In the genomic region with DNA sequence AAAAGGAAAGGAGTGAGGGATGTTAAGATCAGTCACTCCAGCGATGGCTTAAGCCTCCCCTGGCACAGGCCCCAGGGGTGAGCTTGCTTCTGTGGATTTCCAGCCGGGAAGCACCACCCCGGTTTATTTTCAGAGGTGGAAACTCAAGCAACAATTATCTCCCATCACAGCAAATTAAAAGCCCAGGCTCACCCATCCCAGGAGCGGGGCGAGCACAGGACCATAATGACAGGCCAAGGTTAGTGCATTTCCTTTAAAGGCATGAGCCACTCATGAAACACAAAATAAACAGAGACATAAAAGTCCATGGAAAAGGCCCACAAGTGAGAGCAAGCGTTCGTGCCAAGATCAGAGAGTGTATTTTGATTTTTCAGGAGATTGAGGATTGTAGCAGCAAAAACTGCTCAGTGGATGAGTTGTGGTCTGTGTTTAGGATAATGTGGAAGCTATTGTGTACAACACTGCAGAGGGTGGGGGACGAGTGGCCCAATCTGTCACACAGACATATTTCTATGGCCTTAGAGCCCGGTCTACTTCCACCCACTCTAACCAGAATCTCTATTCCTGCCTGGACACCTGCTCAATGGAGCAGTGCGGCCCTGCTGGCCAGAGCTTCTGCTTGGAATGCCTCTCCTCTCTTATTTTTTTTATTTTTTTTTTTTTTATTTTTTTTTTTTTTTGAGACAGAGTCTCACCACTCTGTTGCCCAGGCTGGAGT, we compare ENCODE assay signal across 12 cellular contexts.
DNase-seq lines count a peak whose midpoint lies in the region; FAIRE-seq and TF ChIP-seq lines count a peak whose summit lies in the region.
"Had no signal": no experiment of that assay in that cellular context is flagged by ENCODE, and none has a peak within 500 bp of the region (broad histone marks: within the 10 kb centered on the region; RNA-seq: fewer than 3 reads in every experiment).

No MANE protein-coding gene starts in this region.

- no peaks in the 10 kb centered on the region for H3K27me3 ChIP-seq in colonic mucosa
- H3K27me3 ChIP-seq in prostate gland (replicated peaks; ENCODE audit: insufficient read depth) = no peaks in the 10 kb centered on the region
- H3K27me3 ChIP-seq: BLaER1 treated with 17β-estradiol and CSF1 and Interleukin-3, amounts not matched to agents 10 nM and 100 nM had no signal

- peaks cover 5 to 9% (median 7%) of the 10 kb centered on the region in 3 donors for H3K36me3 Mint-ChIP-seq in immature natural killer cell

- H3K4me3 Mint-ChIP-seq in immature natural killer cell = no peak overlapping the region
- H3K4me3 Mint-ChIP-seq: endodermal cell had no signal

- H3K4me1 ChIP-seq in colonic mucosa = no peaks in the 10 kb centered on the region
- H3K4me1 ChIP-seq in prostate gland (replicated peaks) = no peaks in the 10 kb centered on the region

- WGBS in prostate gland = 44% methylated on average over 10 of the region's 10 CpGs

- H3K9me3 ChIP-seq in colonic mucosa (no peaks in the 10 kb centered on the region), prostate gland (no peaks in the 10 kb centered on the region)

- H3K27ac ChIP-seq in colonic mucosa (peak overlapping the region; percentile 49), prostate gland (peak overlapping the region; percentile 48 to 54)
- H3K27ac ChIP-seq: BLaER1 treated with 17β-estradiol and CSF1 and Interleukin-3, amounts not matched to agents 10 nM and 100 nM; VCaP had no signal

- H3K9me3 Mint-ChIP-seq in immature natural killer cell = peaks cover 0 to 8% (median 5%) of the 10 kb centered on the region in 6 donors

- peak; percentile 46 for DNase-seq in D341Med (ENCODE audit: low spot score)
- DNase-seq in NCI-H2029 (lab: John Stamatoyannopoulos, UW) = peak; percentile 51
- DNase-seq in colonic mucosa = no peak
- no peak for DNase-seq in prostate gland (ENCODE audit: low spot score)
- DNase-seq in frontal cortex (ENCODE audit: low spot score in 2 of 2) = no peak
- no peak for DNase-seq in NCI-H2107 (lab: John Stamatoyannopoulos, UW)
- no peak for DNase-seq in UCSD-AML1 (lab: John Stamatoyannopoulos, UW; ENCODE audit: unreplicated experiment)
- no peak for DNase-seq in immature natural killer cell
- DNase-seq: endodermal cell, NCI-H2171 treated with DMSO at 0.1 percent for 48 hours had no signal

- H3K4me1 Mint-ChIP-seq in immature natural killer cell = no peaks in the 10 kb centered on the region
- H3K4me1 Mint-ChIP-seq: endodermal cell had no signal

- H3K27ac Mint-ChIP-seq in immature natural killer cell = no peak overlapping the region
- H3K27ac Mint-ChIP-seq: endodermal cell had no signal

- H3K9ac ChIP-seq in colonic mucosa (ENCODE audit: low read depth in 2 of 2, low read length in 2 of 2) = no peak overlapping the region
- H3K9ac ChIP-seq: BLaER1 treated with 17β-estradiol and CSF1 and Interleukin-3, amounts not matched to agents 10 nM and 100 nM had no signal

- H3K4me3 ChIP-seq in colonic mucosa (no peak overlapping the region), prostate gland (no peak overlapping the region)
- H3K4me3 ChIP-seq: BLaER1 treated with 17β-estradiol and CSF1 and Interleukin-3, amounts not matched to agents 10 nM and 100 nM had no signal

- no peaks in the 10 kb centered on the region for H3K27me3 Mint-ChIP-seq in immature natural killer cell (ENCODE audit: low read depth in 3 of 3)

- intact Hi-C loops in colonic mucosa (cut with DNase I) (no loop called here), prostate gland (cut with DNase I) (loop anchor here (5.0 kb wide), 1 partner anchor 111 kb away; a partner anchor contains a TSS)

- TF ChIP-seq CTCF in colonic mucosa (IDR thresholded peaks at IDR 0.05) (no peak), prostate gland (IDR thresholded peaks at IDR 0.05) (no peak)

- no peak for FAIRE-seq in frontal cortex (lab: Jason Lieb, UNC)

- TF ChIP-seq POLR2A in prostate gland (IDR thresholded peaks at IDR 0.05) = no peak

- H3K36me3 ChIP-seq in colonic mucosa (no peaks in the 10 kb centered on the region), prostate gland (no peaks in the 10 kb centered on the region)

Comparison
In these comparisons a context has a peak if more than half of its experiments do, and no peak if none do; other contexts are left out.
1. DNase-seq: peak in D341Med (single experiment) and NCI-H2029 (single experiment); none in colonic mucosa (single experiment), prostate gland (single experiment), frontal cortex (0 of 2), NCI-H2107 (single experiment), UCSD-AML1 (single experiment) and immature natural killer cell (0 of 3).